In genomic region chr19:38849147-38849745, GRCh38 we compare ENCODE assay signal across 8 cellular contexts. TPM values are rescaled to one million over a fixed set of nuclear protein-coding genes. Genes with fewer than 3 reads are reported as not detected.
A peak's percentile ranks its signal among the peaks of the same experiment; 100 is the strongest.
DNase-seq lines count a peak whose midpoint lies in the region; ATAC-seq and TF ChIP-seq lines count a peak whose summit lies in the region.

No MANE protein-coding gene starts in this region.

- no peaks in the 10 kb centered on the region for H3K27me3 ChIP-seq in right atrium auricular region

- WGBS in urinary bladder, result under 1% methylated on average over 57 of the region's 57 CpGs

- H3K27ac Mint-ChIP-seq in T-helper 2 cell treated with Interferon-gamma antibody and Interleukin-4, amounts not matched to agents 5 μg/mL and 100 μg/mL, for 36 hours, result peak overlapping the region; percentile 100

- H3K27ac ChIP-seq in right atrium auricular region, result peak overlapping the region; percentile 100
- H3K27ac ChIP-seq in urinary bladder (ENCODE audit: low read depth), result peak overlapping the region; percentile 99

- no peaks in the 10 kb centered on the region for H3K27me3 Mint-ChIP-seq in T-helper 2 cell treated with Interferon-gamma antibody and Interleukin-4, amounts not matched to agents 5 μg/mL and 100 μg/mL, for 36 hours (ENCODE audit: low read depth)

- peaks cover 50% of the 10 kb centered on the region for H3K4me1 Mint-ChIP-seq in T-helper 2 cell treated with Interferon-gamma antibody and Interleukin-4, amounts not matched to agents 5 μg/mL and 100 μg/mL, for 36 hours (ENCODE audit: low read depth)

- no peaks in the 10 kb centered on the region for H3K9me3 Mint-ChIP-seq in T-helper 2 cell treated with Interferon-gamma antibody and Interleukin-4, amounts not matched to agents 5 μg/mL and 100 μg/mL, for 36 hours

- peak overlapping the region; percentile 96 for H3K4me3 Mint-ChIP-seq in T-helper 2 cell treated with Interferon-gamma antibody and Interleukin-4, amounts not matched to agents 5 μg/mL and 100 μg/mL, for 36 hours

- peak; percentile 30 for ATAC-seq in HG02885 (IDR thresholded peaks at IDR 0.05; ENCODE audit: poor library complexity, unreplicated experiment)

- peak overlapping the region; percentile 86 for H3K9ac ChIP-seq in ES-I3 (ENCODE audit: low read depth, low read length)

- peaks cover 33% of the 10 kb centered on the region for H3K36me3 ChIP-seq in ES-I3 (ENCODE audit: insufficient read depth, low read length)
- H3K36me3 ChIP-seq in right atrium auricular region, result peaks cover 42% of the 10 kb centered on the region
- peaks cover 5% of the 10 kb centered on the region for H3K36me3 ChIP-seq in urinary bladder (ENCODE audit: insufficient read depth)

- no peaks in the 10 kb centered on the region for H3K9me3 ChIP-seq in ES-I3 (ENCODE audit: control insufficient read depth, insufficient read depth, low read length)
- no peaks in the 10 kb centered on the region for H3K9me3 ChIP-seq in right atrium auricular region

- no peak for TF ChIP-seq CTCF in right atrium auricular region (IDR thresholded peaks at IDR 0.05)

- DNase-seq in NCI-H2029 (lab: John Stamatoyannopoulos, UW), result peak; percentile 95
- DNase-seq in T-helper 2 cell treated with Interferon-gamma antibody and Interleukin-4, amounts not matched to agents 5 μg/mL and 100 μg/mL, for 36 hours (ENCODE audit: low spot score), result peak; percentile 97
- DNase-seq in anterior cingulate cortex (lab: John Stamatoyannopoulos, UW), result peak; percentile 47 to 96 (median 89)
- DNase-seq in right atrium auricular region (ENCODE audit: low spot score), result peak; percentile 96
- peak; percentile 74 for DNase-seq in pulmonary artery endothelial cell (ENCODE audit: low read depth, low spot score)

- H3K36me3 Mint-ChIP-seq in T-helper 2 cell treated with Interferon-gamma antibody and Interleukin-4, amounts not matched to agents 5 μg/mL and 100 μg/mL, for 36 hours (ENCODE audit: low read depth), result peaks cover 46% of the 10 kb centered on the region

- H3K4me1 ChIP-seq in ES-I3 (ENCODE audit: insufficient read depth, low read length) (no peaks in the 10 kb centered on the region), right atrium auricular region (peaks cover 0 to 55% of the 10 kb centered on the region in 2 donors), urinary bladder (ENCODE audit: insufficient read depth) (no peaks in the 10 kb centered on the region)

- H3K4me3 ChIP-seq in right atrium auricular region (peak overlapping the region; percentile 85 to 100), urinary bladder (ENCODE audit: low read depth, low read length) (peak overlapping the region; percentile 90)

RNA-seq across cellular contexts. Expression of gene HNRNPL, which starts 0.5 kb away (rescaled TPM):
- 100 to 1,000 TPM; 102 to 115 TPM for total RNA-seq in right atrium auricular region
- total RNA-seq in pulmonary artery endothelial cell, result 400 and 489 TPM in 2 replicates
- total RNA-seq in urinary bladder, result 193 TPM
- 184 TPM for polyA plus RNA-seq in urinary bladder

RNA-seq across cellular contexts. Expression of gene ECH1, which starts 17.7 kb away (rescaled TPM):
- total RNA-seq in right atrium auricular region (100 to 1,000 TPM; 309 to 329 TPM), pulmonary artery endothelial cell (29.5 and 47.7 TPM in 2 replicates), urinary bladder (27.2 TPM)
- polyA plus RNA-seq in urinary bladder, result 267 TPM

RNA-seq across cellular contexts. Expression of gene RINL, which starts 28.8 kb away (rescaled TPM):
- total RNA-seq in right atrium auricular region (1 to 10 TPM; 3.3 to 5.5 TPM), pulmonary artery endothelial cell (8.8 and 11.7 TPM in 2 replicates), urinary bladder (3.3 TPM)
- 6.7 TPM for polyA plus RNA-seq in urinary bladder

RNA-seq across cellular contexts. Expression of gene LGALS4, which starts 36.5 kb away (rescaled TPM):
- total RNA-seq in right atrium auricular region (under 1 TPM in 1 of 2 donors, not detected in 1; 0.67 TPM), pulmonary artery endothelial cell (not detected in 2 replicates), urinary bladder (1.7 TPM)
- 2.2 TPM for polyA plus RNA-seq in urinary bladder

RNA-seq across cellular contexts. Expression of gene SIRT2, which starts 50.2 kb away (rescaled TPM):
- 100 to 1,000 TPM in 1 of 2 donors, 10 to 100 TPM in 1; 91.5 to 170 TPM for total RNA-seq in right atrium auricular region
- total RNA-seq in pulmonary artery endothelial cell, result 47.3 and 48.8 TPM in 2 replicates
- total RNA-seq in urinary bladder, result 39.8 TPM
- 67.6 TPM for polyA plus RNA-seq in urinary bladder

Comparison
In these comparisons a context has a peak if more than half of its experiments do, and no peak if none do; other contexts are left out.
1. Peak in every context shown above with its lines: DNase-seq, ATAC-seq, H3K4me3 ChIP-seq and H3K27ac ChIP-seq.